In the genomic region with DNA sequence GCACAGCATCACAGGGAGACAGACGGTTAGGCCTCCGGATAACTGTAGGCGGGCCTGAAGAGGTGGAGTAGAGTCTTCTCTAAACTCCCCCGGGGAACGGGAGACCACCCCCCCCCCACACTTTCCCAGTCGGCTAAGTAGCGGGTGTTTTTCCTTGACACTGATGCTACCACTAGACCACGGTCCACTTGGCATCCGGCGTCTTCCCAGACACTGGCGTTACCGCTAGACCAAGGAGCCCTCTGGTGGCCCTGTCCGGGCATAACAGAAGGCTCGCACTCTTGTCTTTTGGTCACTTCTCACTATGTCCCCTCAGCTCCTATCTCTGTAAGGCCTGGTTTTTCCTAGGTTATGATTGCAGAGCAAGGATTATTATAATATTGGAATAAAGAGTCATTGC, we compare ENCODE assay signal across 1 cellular context.
TF ChIP-seq lines count a peak whose summit lies in the region.

No MANE protein-coding gene starts in this region.

TF ChIP-seq in IMR-90, 13 proteins besides CTCF, POLR2A, EP300 and RAD21 (continued from another document):
- TF ChIP-seq ELK1 (IDR thresholded peaks at IDR 0.05; ENCODE audit: borderline replicate concordance, low read depth, low read length), result no peak
- TF ChIP-seq FOS (IDR thresholded peaks at IDR 0.05; ENCODE audit: low read depth, low read length), result no peak
- no peak for TF ChIP-seq MAFK (IDR thresholded peaks at IDR 0.05; ENCODE audit: low read depth, low read length)
- TF ChIP-seq RCOR1 (IDR thresholded peaks at IDR 0.05; ENCODE audit: insufficient replicate concordance, low read length), result no peak
- TF ChIP-seq SMC3 (IDR thresholded peaks at IDR 0.05; ENCODE audit: low read depth, low read length), result no peak
- no peak for TF ChIP-seq CEBPB (IDR thresholded peaks at IDR 0.05; ENCODE audit: low read depth, low read length)
- no peak for TF ChIP-seq BHLHE40 (IDR thresholded peaks at IDR 0.05; ENCODE audit: low read depth, low read length)
- TF ChIP-seq, protein P1, sequence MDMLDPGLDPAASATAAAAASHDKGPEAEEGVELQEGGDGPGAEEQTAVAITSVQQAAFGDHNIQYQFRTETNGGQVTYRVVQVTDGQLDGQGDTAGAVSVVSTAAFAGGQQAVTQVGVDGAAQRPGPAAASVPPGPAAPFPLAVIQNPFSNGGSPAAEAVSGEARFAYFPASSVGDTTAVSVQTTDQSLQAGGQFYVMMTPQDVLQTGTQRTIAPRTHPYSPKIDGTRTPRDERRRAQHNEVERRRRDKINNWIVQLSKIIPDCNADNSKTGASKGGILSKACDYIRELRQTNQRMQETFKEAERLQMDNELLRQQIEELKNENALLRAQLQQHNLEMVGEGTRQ (IDR thresholded peaks at IDR 0.05; ENCODE audit: low read depth, low read length), result no peak
